1 cellular context compared by ENCODE assay signal in the genomic region with DNA sequence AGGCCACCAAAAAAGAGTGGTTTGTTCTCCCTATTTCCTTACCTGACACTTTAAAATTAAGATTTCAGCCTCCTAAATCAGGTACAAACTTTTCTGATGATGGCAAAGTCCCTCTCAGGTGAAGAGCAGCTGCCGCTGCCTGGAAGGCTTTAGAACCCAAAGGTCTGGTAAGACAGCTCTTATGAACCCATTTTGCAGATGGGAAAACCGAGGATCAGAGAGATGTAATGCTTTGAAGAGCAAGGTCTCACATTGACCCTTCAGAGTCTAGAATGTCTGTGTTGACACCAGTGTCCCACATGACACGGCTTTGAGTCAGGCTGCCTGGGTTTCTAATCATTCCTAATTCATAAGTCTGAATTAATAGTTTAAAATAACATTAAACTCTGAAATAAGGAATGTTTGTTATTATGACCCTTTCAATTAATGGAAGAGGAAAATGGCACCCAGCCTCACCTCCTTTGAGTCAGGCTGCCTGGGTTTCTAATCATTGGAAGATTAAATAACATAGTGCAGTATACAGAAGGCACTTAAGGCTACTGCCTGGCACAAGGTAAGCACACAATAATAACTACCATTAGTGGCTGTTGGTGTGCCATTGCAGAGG.
TF ChIP-seq lines count a peak whose summit lies in the region.

No MANE protein-coding gene starts in this region.

TF ChIP-seq in HepG2, 621 proteins besides CTCF, POLR2A, EP300 and RAD21 (continued from another document):
- TF ChIP-seq, protein P1, sequence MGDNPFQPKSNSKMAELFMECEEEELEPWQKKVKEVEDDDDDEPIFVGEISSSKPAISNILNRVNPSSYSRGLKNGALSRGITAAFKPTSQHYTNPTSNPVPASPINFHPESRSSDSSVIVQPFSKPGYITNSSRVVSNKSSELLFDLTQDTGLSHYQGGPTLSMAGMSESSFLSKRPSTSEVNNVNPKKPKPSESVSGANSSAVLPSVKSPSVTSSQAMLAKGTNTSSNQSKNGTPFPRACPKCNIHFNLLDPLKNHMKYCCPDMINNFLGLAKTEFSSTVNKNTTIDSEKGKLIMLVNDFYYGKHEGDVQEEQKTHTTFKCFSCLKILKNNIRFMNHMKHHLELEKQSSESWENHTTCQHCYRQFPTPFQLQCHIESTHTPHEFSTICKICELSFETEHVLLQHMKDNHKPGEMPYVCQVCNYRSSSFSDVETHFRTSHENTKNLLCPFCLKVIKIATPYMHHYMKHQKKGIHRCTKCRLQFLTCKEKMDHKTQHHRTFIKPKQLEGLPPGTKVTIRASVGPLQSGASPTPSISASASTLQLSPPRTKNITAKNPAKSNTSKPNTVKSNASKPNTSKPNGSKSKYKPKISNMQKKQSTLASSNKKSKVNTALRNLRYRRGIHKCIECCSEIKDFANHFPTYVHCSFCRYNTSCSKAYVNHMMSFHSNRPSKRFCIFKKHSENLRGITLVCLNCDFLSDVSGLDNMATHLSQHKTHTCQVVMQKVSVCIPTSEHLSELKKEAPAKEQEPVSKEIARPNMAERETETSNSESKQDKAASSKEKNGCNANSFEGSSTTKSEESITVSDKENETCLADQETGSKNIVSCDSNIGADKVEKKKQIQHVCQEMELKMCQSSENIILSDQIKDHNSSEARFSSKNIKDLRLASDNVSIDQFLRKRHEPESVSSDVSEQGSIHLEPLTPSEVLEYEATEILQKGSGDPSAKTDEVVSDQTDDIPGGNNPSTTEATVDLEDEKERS (CRISPR knock-in tag; IDR thresholded peaks at IDR 0.05) = no peak
- no peak for TF ChIP-seq MAF1 (CRISPR knock-in tag; IDR thresholded peaks at IDR 0.05; ENCODE audit: borderline replicate concordance)
- no peak for TF ChIP-seq PRMT3 (CRISPR knock-in tag; IDR thresholded peaks at IDR 0.05; ENCODE audit: borderline replicate concordance, low read depth)
- TF ChIP-seq NR2F2 (IDR thresholded peaks at IDR 0.05; ENCODE audit: borderline replicate concordance, low read depth) = no peak
- TF ChIP-seq PRPF4 (IDR thresholded peaks at IDR 0.05; ENCODE audit: low read depth, low read length, poor library complexity, severe bottlenecking) = no peak
- no peak for TF ChIP-seq ZKSCAN1 (IDR thresholded peaks at IDR 0.05; ENCODE audit: low read length)
- no peak for TF ChIP-seq SMARCE1 (IDR thresholded peaks at IDR 0.05; ENCODE audit: borderline replicate concordance)
- no peak for TF ChIP-seq MIER2 (CRISPR knock-in tag; IDR thresholded peaks at IDR 0.05)
- no peak for TF ChIP-seq NCOA2 (CRISPR knock-in tag; IDR thresholded peaks at IDR 0.05)
- TF ChIP-seq ZNF556 (CRISPR knock-in tag; IDR thresholded peaks at IDR 0.05; ENCODE audit: borderline replicate concordance) = no peak
- TF ChIP-seq MAFF (IDR thresholded peaks at IDR 0.05; ENCODE audit: low read depth, low read length) = no peak
- TF ChIP-seq, protein P2, sequence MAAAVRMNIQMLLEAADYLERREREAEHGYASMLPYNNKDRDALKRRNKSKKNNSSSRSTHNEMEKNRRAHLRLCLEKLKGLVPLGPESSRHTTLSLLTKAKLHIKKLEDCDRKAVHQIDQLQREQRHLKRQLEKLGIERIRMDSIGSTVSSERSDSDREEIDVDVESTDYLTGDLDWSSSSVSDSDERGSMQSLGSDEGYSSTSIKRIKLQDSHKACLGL (CRISPR knock-in tag; IDR thresholded peaks at IDR 0.05) = no peak
- TF ChIP-seq, protein P3, sequence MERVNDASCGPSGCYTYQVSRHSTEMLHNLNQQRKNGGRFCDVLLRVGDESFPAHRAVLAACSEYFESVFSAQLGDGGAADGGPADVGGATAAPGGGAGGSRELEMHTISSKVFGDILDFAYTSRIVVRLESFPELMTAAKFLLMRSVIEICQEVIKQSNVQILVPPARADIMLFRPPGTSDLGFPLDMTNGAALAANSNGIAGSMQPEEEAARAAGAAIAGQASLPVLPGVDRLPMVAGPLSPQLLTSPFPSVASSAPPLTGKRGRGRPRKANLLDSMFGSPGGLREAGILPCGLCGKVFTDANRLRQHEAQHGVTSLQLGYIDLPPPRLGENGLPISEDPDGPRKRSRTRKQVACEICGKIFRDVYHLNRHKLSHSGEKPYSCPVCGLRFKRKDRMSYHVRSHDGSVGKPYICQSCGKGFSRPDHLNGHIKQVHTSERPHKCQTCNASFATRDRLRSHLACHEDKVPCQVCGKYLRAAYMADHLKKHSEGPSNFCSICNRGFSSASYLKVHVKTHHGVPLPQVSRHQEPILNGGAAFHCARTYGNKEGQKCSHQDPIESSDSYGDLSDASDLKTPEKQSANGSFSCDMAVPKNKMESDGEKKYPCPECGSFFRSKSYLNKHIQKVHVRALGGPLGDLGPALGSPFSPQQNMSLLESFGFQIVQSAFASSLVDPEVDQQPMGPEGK (CRISPR knock-in tag; IDR thresholded peaks at IDR 0.05) = no peak
- TF ChIP-seq, protein P4, sequence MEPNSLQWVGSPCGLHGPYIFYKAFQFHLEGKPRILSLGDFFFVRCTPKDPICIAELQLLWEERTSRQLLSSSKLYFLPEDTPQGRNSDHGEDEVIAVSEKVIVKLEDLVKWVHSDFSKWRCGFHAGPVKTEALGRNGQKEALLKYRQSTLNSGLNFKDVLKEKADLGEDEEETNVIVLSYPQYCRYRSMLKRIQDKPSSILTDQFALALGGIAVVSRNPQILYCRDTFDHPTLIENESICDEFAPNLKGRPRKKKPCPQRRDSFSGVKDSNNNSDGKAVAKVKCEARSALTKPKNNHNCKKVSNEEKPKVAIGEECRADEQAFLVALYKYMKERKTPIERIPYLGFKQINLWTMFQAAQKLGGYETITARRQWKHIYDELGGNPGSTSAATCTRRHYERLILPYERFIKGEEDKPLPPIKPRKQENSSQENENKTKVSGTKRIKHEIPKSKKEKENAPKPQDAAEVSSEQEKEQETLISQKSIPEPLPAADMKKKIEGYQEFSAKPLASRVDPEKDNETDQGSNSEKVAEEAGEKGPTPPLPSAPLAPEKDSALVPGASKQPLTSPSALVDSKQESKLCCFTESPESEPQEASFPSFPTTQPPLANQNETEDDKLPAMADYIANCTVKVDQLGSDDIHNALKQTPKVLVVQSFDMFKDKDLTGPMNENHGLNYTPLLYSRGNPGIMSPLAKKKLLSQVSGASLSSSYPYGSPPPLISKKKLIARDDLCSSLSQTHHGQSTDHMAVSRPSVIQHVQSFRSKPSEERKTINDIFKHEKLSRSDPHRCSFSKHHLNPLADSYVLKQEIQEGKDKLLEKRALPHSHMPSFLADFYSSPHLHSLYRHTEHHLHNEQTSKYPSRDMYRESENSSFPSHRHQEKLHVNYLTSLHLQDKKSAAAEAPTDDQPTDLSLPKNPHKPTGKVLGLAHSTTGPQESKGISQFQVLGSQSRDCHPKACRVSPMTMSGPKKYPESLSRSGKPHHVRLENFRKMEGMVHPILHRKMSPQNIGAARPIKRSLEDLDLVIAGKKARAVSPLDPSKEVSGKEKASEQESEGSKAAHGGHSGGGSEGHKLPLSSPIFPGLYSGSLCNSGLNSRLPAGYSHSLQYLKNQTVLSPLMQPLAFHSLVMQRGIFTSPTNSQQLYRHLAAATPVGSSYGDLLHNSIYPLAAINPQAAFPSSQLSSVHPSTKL (CRISPR knock-in tag; IDR thresholded peaks at IDR 0.05) = no peak
- TF ChIP-seq HDAC2 (CRISPR knock-in tag; IDR thresholded peaks at IDR 0.05) = peak; percentile 17; the same call in 1 of the 2 replicates
- 0 out of 2 replicates have a peak, but pooled peaks have one; percentile 14 for TF ChIP-seq ZNF329 (CRISPR knock-in tag; IDR thresholded peaks at IDR 0.05; ENCODE audit: low read depth)
- TF ChIP-seq POGZ (CRISPR knock-in tag; IDR thresholded peaks at IDR 0.05) = no peak
- TF ChIP-seq SIN3A (IDR thresholded peaks at IDR 0.05; ENCODE audit: borderline replicate concordance, low read depth, low read length) = no peak
- TF ChIP-seq PAF1 (CRISPR knock-in tag; IDR thresholded peaks at IDR 0.05) = no peak
- no peak for TF ChIP-seq HOXD1 (CRISPR knock-in tag; IDR thresholded peaks at IDR 0.05)
- no peak for TF ChIP-seq ZNF567 (CRISPR knock-in tag; IDR thresholded peaks at IDR 0.05; ENCODE audit: borderline replicate concordance)
- TF ChIP-seq ZNF891 (CRISPR knock-in tag; IDR thresholded peaks at IDR 0.05) = no peak
